In the genomic region with DNA sequence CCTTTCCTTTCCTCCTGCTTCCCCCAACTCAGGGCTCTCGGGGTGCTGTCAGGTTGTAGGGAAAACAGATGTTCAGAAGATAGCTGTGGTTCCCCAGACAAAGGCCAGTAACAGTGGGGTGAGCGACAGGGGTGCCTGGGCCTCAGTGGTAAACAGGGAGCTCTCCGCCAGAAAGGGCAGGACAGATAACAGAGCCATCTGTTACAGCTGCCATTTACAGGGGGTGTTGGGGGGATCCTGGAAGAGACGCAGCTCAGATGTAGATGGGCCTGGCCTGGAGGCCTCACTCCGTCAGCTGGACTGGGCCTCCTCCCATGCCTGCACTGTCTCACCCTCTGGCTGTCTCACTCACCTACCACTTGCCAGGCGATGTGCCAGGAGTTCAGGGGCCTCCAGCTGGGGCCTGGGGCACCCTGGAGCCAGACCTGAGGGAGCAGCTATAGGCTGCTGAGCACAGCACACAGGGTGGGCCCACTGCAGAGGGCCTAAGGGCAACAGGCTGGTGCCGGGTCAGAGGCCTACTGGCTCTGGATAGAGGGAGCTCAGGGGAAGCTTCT, we compare ENCODE assay signal across 17 cellular contexts. TPM values are rescaled to one million over a fixed set of nuclear protein-coding genes. Genes with fewer than 3 reads are reported as not detected.
A peak's percentile ranks its signal among the peaks of the same experiment; 100 is the strongest.
DNase-seq lines count a peak whose midpoint lies in the region; ATAC-seq lines count a peak whose summit lies in the region.
"Had no signal": no experiment of that assay in that cellular context is flagged by ENCODE, and none has a peak within 500 bp of the region (broad histone marks: within the 10 kb centered on the region; RNA-seq: fewer than 3 reads in every experiment).

No MANE protein-coding gene starts in this region.

- H3K27me3 Mint-ChIP-seq in activated naive CD8-positive, alpha-beta T cell = no peaks in the 10 kb centered on the region
- no peaks in the 10 kb centered on the region for H3K27me3 Mint-ChIP-seq in activated naive CD8-positive, alpha-beta T cell treated with anti-CD3 and anti-CD28 coated beads, Interleukin-2, amount 50 U/mL, for 24 hours
- H3K27me3 Mint-ChIP-seq: CD4-positive, alpha-beta memory T cell; natural killer cell treated with Interleukin-12 subunit alpha and Interleukin-12 subunit beta and Interleukin-15 and Interleukin-18, amount 100 ng/mL, for 72 hours had no signal

- no peak for ATAC-seq in activated naive CD8-positive, alpha-beta T cell treated with anti-CD3 and anti-CD28 coated beads, Interleukin-2, amount 50 U/mL, for 24 hours
- ATAC-seq in right cardiac atrium = peak; percentile 3 to 9
- no peak for ATAC-seq in HG03520 (IDR thresholded peaks at IDR 0.05; ENCODE audit: unreplicated experiment)
- ATAC-seq in activated CD4-positive, CD25-positive, alpha-beta regulatory T cell treated with anti-CD3 and anti-CD28 coated beads, Interleukin-2, amount 50 U/mL, for 24 hours = no peak
- ATAC-seq: natural killer cell treated with Interleukin-12 subunit alpha and Interleukin-12 subunit beta and Interleukin-15 and Interleukin-18, amount 100 ng/mL, for 72 hours had no signal

- H3K27ac ChIP-seq in right cardiac atrium (ENCODE audit: low read length) = peak overlapping the region; percentile 43
- H3K27ac ChIP-seq: hepatocyte, suprapubic skin had no signal

- WGBS in right cardiac atrium = 56% methylated on average over 7 of the region's 7 CpGs

- no peak for DNase-seq in activated naive CD8-positive, alpha-beta T cell treated with anti-CD3 and anti-CD28 coated beads, Interleukin-2, amount 50 U/mL, for 24 hours
- DNase-seq in amniotic epithelial cell (ENCODE audit: low read depth) = peak; percentile 54
- peak in 1 of 3 donors; percentile 75 for DNase-seq in right cardiac atrium
- no peak for DNase-seq in NCI-H1930 (lab: John Stamatoyannopoulos, UW)
- DNase-seq: CD4-positive, alpha-beta memory T cell; DND-41; MM.1S; NCI-H187 treated with DMSO at 0.1 percent for 48 hours; posterior cingulate gyrus; small intestine; stimulated activated CD4-positive, alpha-beta T cell treated with anti-CD3 and anti-CD28 coated beads, Interleukin-4, amount 100 ng/mL, for 4 hours had no signal

- peaks cover 51% of the 10 kb centered on the region for H3K4me1 Mint-ChIP-seq in activated naive CD8-positive, alpha-beta T cell (ENCODE audit: low read depth)
- peaks cover 25% of the 10 kb centered on the region for H3K4me1 Mint-ChIP-seq in activated naive CD8-positive, alpha-beta T cell treated with anti-CD3 and anti-CD28 coated beads, Interleukin-2, amount 50 U/mL, for 24 hours

- no peaks in the 10 kb centered on the region for H3K27me3 ChIP-seq in right cardiac atrium (ENCODE audit: control insufficient read depth, insufficient read depth)
- H3K27me3 ChIP-seq: hepatocyte, suprapubic skin had no signal

- intact Hi-C loops in right cardiac atrium (cut with DNase I) = loop anchor here in 1 of 4 donors (10.0 kb wide), 1 partner anchor 160 kb away; a partner anchor contains a TSS

- no peaks in the 10 kb centered on the region for H3K36me3 Mint-ChIP-seq in activated naive CD8-positive, alpha-beta T cell
- H3K36me3 Mint-ChIP-seq in activated naive CD8-positive, alpha-beta T cell treated with anti-CD3 and anti-CD28 coated beads, Interleukin-2, amount 50 U/mL, for 24 hours (ENCODE audit: low read depth) = peaks cover 8% of the 10 kb centered on the region

- no peaks in the 10 kb centered on the region for H3K9me3 Mint-ChIP-seq in activated naive CD8-positive, alpha-beta T cell (ENCODE audit: low read depth)
- no peaks in the 10 kb centered on the region for H3K9me3 Mint-ChIP-seq in activated naive CD8-positive, alpha-beta T cell treated with anti-CD3 and anti-CD28 coated beads, Interleukin-2, amount 50 U/mL, for 24 hours
- H3K9me3 Mint-ChIP-seq: natural killer cell treated with Interleukin-12 subunit alpha and Interleukin-12 subunit beta and Interleukin-15 and Interleukin-18, amount 100 ng/mL, for 72 hours had no signal

- peak overlapping the region; percentile 28 for H3K27ac Mint-ChIP-seq in activated naive CD8-positive, alpha-beta T cell
- no peak overlapping the region for H3K27ac Mint-ChIP-seq in activated naive CD8-positive, alpha-beta T cell treated with anti-CD3 and anti-CD28 coated beads, Interleukin-2, amount 50 U/mL, for 24 hours
- H3K27ac Mint-ChIP-seq: natural killer cell treated with Interleukin-12 subunit alpha and Interleukin-12 subunit beta and Interleukin-15 and Interleukin-18, amount 100 ng/mL, for 72 hours had no signal

- H3K4me3 ChIP-seq in right cardiac atrium (ENCODE audit: low read length) = no peak overlapping the region
- H3K4me3 ChIP-seq: hepatocyte, suprapubic skin had no signal

- no peaks in the 10 kb centered on the region for H3K9me3 ChIP-seq in right cardiac atrium (ENCODE audit: control insufficient read depth, low read length)
- H3K9me3 ChIP-seq: suprapubic skin had no signal

- H3K4me1 ChIP-seq in right cardiac atrium (ENCODE audit: control insufficient read depth, insufficient read depth, low read length) = peaks cover 20% of the 10 kb centered on the region

- no peak overlapping the region for H3K4me3 Mint-ChIP-seq in activated naive CD8-positive, alpha-beta T cell
- no peak overlapping the region for H3K4me3 Mint-ChIP-seq in activated naive CD8-positive, alpha-beta T cell treated with anti-CD3 and anti-CD28 coated beads, Interleukin-2, amount 50 U/mL, for 24 hours
- H3K4me3 Mint-ChIP-seq: CD4-positive, alpha-beta memory T cell; natural killer cell treated with Interleukin-12 subunit alpha and Interleukin-12 subunit beta and Interleukin-15 and Interleukin-18, amount 100 ng/mL, for 72 hours had no signal

RNA-seq across cellular contexts. Expression of a gene that starts 16.4 kb away (rescaled TPM):
- 1 to 10 TPM; 6.2 to 7.4 (median 7.3) TPM for total RNA-seq in right cardiac atrium
- 6.7 TPM for polyA plus RNA-seq in right cardiac atrium

Comparison
In these comparisons a context has a peak if more than half of its experiments do, and no peak if none do; other contexts are left out.
1. ATAC-seq: peak in right cardiac atrium (2 of 2); none in activated naive CD8-positive, alpha-beta T cell treated with anti-CD3 and anti-CD28 coated beads, Interleukin-2, amount 50 U/mL, for 24 hours (single experiment), HG03520 (single experiment) and activated CD4-positive, CD25-positive, alpha-beta regulatory T cell treated with anti-CD3 and anti-CD28 coated beads, Interleukin-2, amount 50 U/mL, for 24 hours (0 of 2).